ENCODE assay signal across 18 cellular contexts in the genomic region with DNA sequence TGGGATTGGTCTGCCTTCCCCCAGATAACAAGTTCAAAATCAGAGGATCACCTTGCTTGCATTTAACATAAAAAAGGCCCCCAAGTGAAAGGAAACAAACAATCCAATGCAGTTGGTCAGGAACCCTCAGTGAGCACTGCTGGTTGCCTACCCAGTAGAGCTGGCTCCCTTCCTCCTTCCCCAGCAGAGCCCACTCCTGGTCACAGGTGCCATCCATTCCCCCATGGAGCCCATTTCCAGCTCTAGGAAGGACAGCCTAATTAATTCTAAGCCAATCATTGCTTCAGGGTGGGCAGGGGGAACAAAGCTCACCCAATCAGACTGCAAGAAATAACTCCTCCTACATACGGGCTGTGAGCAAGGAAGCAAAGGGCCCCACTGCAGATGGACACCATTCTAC.
DNase-seq lines count a peak whose midpoint lies in the region; ATAC-seq lines count a peak whose summit lies in the region.
"Had no signal": no experiment of that assay in that cellular context is flagged by ENCODE, and none has a peak within 500 bp of the region (broad histone marks: within the 10 kb centered on the region; RNA-seq: fewer than 3 reads in every experiment).

No MANE protein-coding gene starts in this region.

- POLR2A ChIA-PET in activated CD4-positive, alpha-beta T cell treated with anti-CD3 and anti-CD28 coated beads, Interleukin-2, amount 10 ng/mL, durations not matched to agents 7 days and 5 days (lab: Charles Lee): no interaction called here
- POLR2A ChIA-PET in activated CD8-positive, alpha-beta T cell treated with anti-CD3 and anti-CD28 coated beads, Interleukin-2, amount 10 ng/mL, durations not matched to agents 7 days and 5 days (lab: Charles Lee): interaction anchor here (1.1 to 2.7 kb wide), 2 partner anchors 54 to 56 kb away, joined by 3 to 17 read pairs; no protein-coding TSS in a partner anchor
- POLR2A ChIA-PET in naive thymus-derived CD8-positive, alpha-beta T cell (lab: Charles Lee): interaction anchor here (0.6 to 3.7 kb wide), 2 partner anchors 31 to 54 kb away, joined by 3 to 43 read pairs; no protein-coding TSS in a partner anchor

- peaks cover 35% of the 10 kb centered on the region for H3K36me3 Mint-ChIP-seq in activated CD4-positive, alpha-beta T cell treated with anti-CD3 and anti-CD28 coated beads, Interleukin-2, amount 10 ng/mL, durations not matched to agents 7 days and 5 days (ENCODE audit: low read depth)
- peaks cover 31% of the 10 kb centered on the region for H3K36me3 Mint-ChIP-seq in activated CD8-positive, alpha-beta T cell treated with anti-CD3 and anti-CD28 coated beads, Interleukin-2, amount 10 ng/mL, durations not matched to agents 7 days and 5 days (ENCODE audit: low read depth)
- no peaks in the 10 kb centered on the region for H3K36me3 Mint-ChIP-seq in naive thymus-derived CD8-positive, alpha-beta T cell
- H3K36me3 Mint-ChIP-seq: neural progenitor cell had no signal

- peak overlapping the region; percentile 28 for H3K4me3 Mint-ChIP-seq in activated CD4-positive, alpha-beta T cell treated with anti-CD3 and anti-CD28 coated beads, Interleukin-2, amount 10 ng/mL, durations not matched to agents 7 days and 5 days
- peak overlapping the region; percentile 34 for H3K4me3 Mint-ChIP-seq in activated CD8-positive, alpha-beta T cell treated with anti-CD3 and anti-CD28 coated beads, Interleukin-2, amount 10 ng/mL, durations not matched to agents 7 days and 5 days
- peak overlapping the region in 6 of 10 donors; percentile 15 to 58 (median 44) for H3K4me3 Mint-ChIP-seq in naive thymus-derived CD8-positive, alpha-beta T cell
- H3K4me3 Mint-ChIP-seq: dendritic cell treated with granulocyte-macrophage colony-stimulating factor and Interleukin-4, amounts not matched to agents 40 ng/mL and 50 ng/mL, for 4 days; neural progenitor cell had no signal

- peaks cover 68% of the 10 kb centered on the region for H3K4me1 Mint-ChIP-seq in activated CD4-positive, alpha-beta T cell treated with anti-CD3 and anti-CD28 coated beads, Interleukin-2, amount 10 ng/mL, durations not matched to agents 7 days and 5 days
- H3K4me1 Mint-ChIP-seq in activated CD8-positive, alpha-beta T cell treated with anti-CD3 and anti-CD28 coated beads, Interleukin-2, amount 10 ng/mL, durations not matched to agents 7 days and 5 days (ENCODE audit: low read depth): peaks cover 72% of the 10 kb centered on the region
- peaks cover 18 to 77% (median 61%) of the 10 kb centered on the region in 4 donors for H3K4me1 Mint-ChIP-seq in naive thymus-derived CD8-positive, alpha-beta T cell

- DNase-seq in activated CD4-positive, alpha-beta T cell treated with anti-CD3 and anti-CD28 coated beads, Interleukin-2, amount 10 ng/mL, durations not matched to agents 7 days and 5 days: no peak
- DNase-seq in activated CD4-positive, alpha-beta T cell treated with anti-CD3 and anti-CD28 coated beads for 1 hour: no peak
- DNase-seq in activated CD8-positive, alpha-beta T cell treated with anti-CD3 and anti-CD28 coated beads, Interleukin-2, amount 10 ng/mL, durations not matched to agents 7 days and 5 days: no peak
- no peak for DNase-seq in naive thymus-derived CD8-positive, alpha-beta T cell
- DNase-seq in CD1c-positive myeloid dendritic cell (ENCODE audit: extremely low spot score) (no peak), NCI-H510A (lab: John Stamatoyannopoulos, UW) (no peak), NCI-H1417 (lab: John Stamatoyannopoulos, UW) (no peak)
- DNase-seq: ACHN; activated CD4-positive, alpha-beta T cell treated with anti-CD3 and anti-CD28 coated beads, Interleukin-2, amount 50 U/mL, for 4 hours; body of pancreas; COR-L47; GM23248; NCI-H1694; NCI-H446; SHP77 had no signal

- H3K27ac Mint-ChIP-seq in activated CD4-positive, alpha-beta T cell treated with anti-CD3 and anti-CD28 coated beads, Interleukin-2, amount 10 ng/mL, durations not matched to agents 7 days and 5 days: peak overlapping the region; percentile 74
- peak overlapping the region; percentile 81 for H3K27ac Mint-ChIP-seq in activated CD8-positive, alpha-beta T cell treated with anti-CD3 and anti-CD28 coated beads, Interleukin-2, amount 10 ng/mL, durations not matched to agents 7 days and 5 days
- peak overlapping the region in 7 of 10 donors; percentile 74 to 98 (median 90) for H3K27ac Mint-ChIP-seq in naive thymus-derived CD8-positive, alpha-beta T cell
- H3K27ac Mint-ChIP-seq: dendritic cell treated with granulocyte-macrophage colony-stimulating factor and Interleukin-4, amounts not matched to agents 40 ng/mL and 50 ng/mL, for 4 days; neural progenitor cell had no signal

- peak; percentile 13 for ATAC-seq in HG03354 (IDR thresholded peaks at IDR 0.05; ENCODE audit: poor library complexity, severe bottlenecking, unreplicated experiment)
- ATAC-seq in activated CD8-positive, alpha-beta T cell treated with anti-CD3 and anti-CD28 coated beads, Interleukin-2, amount 10 ng/mL, durations not matched to agents 7 days and 5 days: no peak
- ATAC-seq in naive thymus-derived CD8-positive, alpha-beta T cell: no peak
- ATAC-seq: body of pancreas had no signal

- CTCF ChIA-PET in activated CD4-positive, alpha-beta T cell treated with anti-CD3 and anti-CD28 coated beads, Interleukin-2, amount 10 ng/mL, durations not matched to agents 7 days and 5 days (lab: Charles Lee): interaction anchor here (1.0 to 1.5 kb wide), 3 partner anchors 12 to 54 kb away, joined by 3 to 4 read pairs (median 4); no protein-coding TSS in a partner anchor
- CTCF ChIA-PET in activated CD8-positive, alpha-beta T cell treated with anti-CD3 and anti-CD28 coated beads, Interleukin-2, amount 10 ng/mL, durations not matched to agents 7 days and 5 days (lab: Charles Lee): interaction anchor here (1.3 to 4.5 kb wide), 2 partner anchors 55 to 61 kb away, joined by 3 to 20 read pairs; no protein-coding TSS in a partner anchor

- no peaks in the 10 kb centered on the region for H3K27me3 Mint-ChIP-seq in activated CD4-positive, alpha-beta T cell treated with anti-CD3 and anti-CD28 coated beads, Interleukin-2, amount 10 ng/mL, durations not matched to agents 7 days and 5 days
- no peaks in the 10 kb centered on the region for H3K27me3 Mint-ChIP-seq in activated CD8-positive, alpha-beta T cell treated with anti-CD3 and anti-CD28 coated beads, Interleukin-2, amount 10 ng/mL, durations not matched to agents 7 days and 5 days (ENCODE audit: low read depth)
- no peaks in the 10 kb centered on the region for H3K27me3 Mint-ChIP-seq in naive thymus-derived CD8-positive, alpha-beta T cell
- H3K27me3 Mint-ChIP-seq: dendritic cell treated with granulocyte-macrophage colony-stimulating factor and Interleukin-4, amounts not matched to agents 40 ng/mL and 50 ng/mL, for 4 days had no signal

- H3K9me3 Mint-ChIP-seq in activated CD4-positive, alpha-beta T cell treated with anti-CD3 and anti-CD28 coated beads, Interleukin-2, amount 10 ng/mL, durations not matched to agents 7 days and 5 days: no peaks in the 10 kb centered on the region
- H3K9me3 Mint-ChIP-seq in activated CD8-positive, alpha-beta T cell treated with anti-CD3 and anti-CD28 coated beads, Interleukin-2, amount 10 ng/mL, durations not matched to agents 7 days and 5 days (ENCODE audit: insufficient read depth): no peaks in the 10 kb centered on the region
- H3K9me3 Mint-ChIP-seq in naive thymus-derived CD8-positive, alpha-beta T cell: no peaks in the 10 kb centered on the region
- H3K9me3 Mint-ChIP-seq: dendritic cell treated with granulocyte-macrophage colony-stimulating factor and Interleukin-4, amounts not matched to agents 40 ng/mL and 50 ng/mL, for 4 days had no signal
